12 cellular contexts compared by ENCODE assay signal in genomic region chr2:240986787-240987411, GRCh38. TPM values are rescaled to one million over a fixed set of nuclear protein-coding genes. Genes with fewer than 3 reads are reported as not detected.
DNase-seq lines count a peak whose midpoint lies in the region; ATAC-seq and TF ChIP-seq lines count a peak whose summit lies in the region.
"Had no signal": no experiment of that assay in that cellular context is flagged by ENCODE, and none has a peak within 500 bp of the region (broad histone marks: within the 10 kb centered on the region; RNA-seq: fewer than 3 reads in every experiment).

No MANE protein-coding gene starts in this region.

- intact Hi-C loops in natural killer cell (cut with micrococcal nuclease), result no loop called here
- intact Hi-C loops in body of pancreas (cut with DNase I), result no loop called here
- intact Hi-C loops in left lung (cut with DNase I), result no loop called here
- intact Hi-C loops in vagina (cut with DNase I), result loop anchor here (1.0 kb wide), 1 partner anchor 27 kb away; no protein-coding TSS in a partner anchor

- TF ChIP-seq POLR2A in body of pancreas (IDR thresholded peaks at IDR 0.05) (no peak), vagina (IDR thresholded peaks at IDR 0.05) (no peak)

- H3K27ac Mint-ChIP-seq in natural killer cell treated with Interleukin-12 subunit alpha and Interleukin-12 subunit beta and Interleukin-15 and Interleukin-18, amount 100 ng/mL, for 72 hours, result no peak overlapping the region
- H3K27ac Mint-ChIP-seq in natural killer cell, result no peak overlapping the region
- H3K27ac Mint-ChIP-seq in stimulated activated naive CD8-positive, alpha-beta T cell treated with anti-CD3 and anti-CD28 coated beads, Interleukin-15, amount 100 ng/mL, for 72 hours, result no peak overlapping the region
- H3K27ac Mint-ChIP-seq: CD4-positive, alpha-beta T cell had no signal

- H3K27ac ChIP-seq in body of pancreas (peak overlapping the region in 3 of 4 donors; percentile 55 to 74 (median 72)), left lung (no peak overlapping the region), vagina (peak overlapping the region; percentile 76)

- TF ChIP-seq CTCF in natural killer cell (IDR thresholded peaks at IDR 0.05) (no peak), body of pancreas (IDR thresholded peaks at IDR 0.05) (no peak), left lung (IDR thresholded peaks at IDR 0.05) (no peak), vagina (IDR thresholded peaks at IDR 0.05) (no peak)

- H3K27me3 Mint-ChIP-seq in natural killer cell treated with Interleukin-12 subunit alpha and Interleukin-12 subunit beta and Interleukin-15 and Interleukin-18, amount 100 ng/mL, for 72 hours, result no peaks in the 10 kb centered on the region
- H3K27me3 Mint-ChIP-seq in natural killer cell (ENCODE audit: low read depth in 2 of 2), result peaks cover 0 to 7% of the 10 kb centered on the region in 2 donors
- peaks cover 6% of the 10 kb centered on the region for H3K27me3 Mint-ChIP-seq in stimulated activated naive CD8-positive, alpha-beta T cell treated with anti-CD3 and anti-CD28 coated beads, Interleukin-15, amount 100 ng/mL, for 72 hours
- H3K27me3 Mint-ChIP-seq: CD4-positive, alpha-beta T cell had no signal

- peak; percentile 28 for DNase-seq in natural killer cell treated with Interleukin-12 subunit alpha and Interleukin-12 subunit beta and Interleukin-15 and Interleukin-18, amount 100 ng/mL, for 72 hours (ENCODE audit: low spot score)
- no peak for DNase-seq in natural killer cell
- peak; percentile 29 to 57 (median 55) for DNase-seq in body of pancreas
- peak; percentile 30 to 79 for DNase-seq in left lung
- no peak for DNase-seq in vagina (ENCODE audit: extremely low spot score in 2 of 2)
- DNase-seq in NCI-H2081 treated with DMSO at 0.1 percent for 48 hours (lab: John Stamatoyannopoulos, UW), result no peak
- DNase-seq in stimulated activated naive CD8-positive, alpha-beta T cell treated with anti-CD3 and anti-CD28 coated beads, Interleukin-15, amount 100 ng/mL, for 72 hours, result no peak
- no peak for DNase-seq in stimulated activated naive CD4-positive, alpha-beta T cell treated with Interleukin-2 at 50 U/mL for 16 hours (lab: John Stamatoyannopoulos, UW)
- DNase-seq: activated naive CD4-positive, alpha-beta T cell; GOT3; NCI-H345 had no signal

- H3K9me3 ChIP-seq in body of pancreas (no peaks in the 10 kb centered on the region), left lung (no peaks in the 10 kb centered on the region), vagina (no peaks in the 10 kb centered on the region)

- no peak for ATAC-seq in natural killer cell treated with Interleukin-12 subunit alpha and Interleukin-12 subunit beta and Interleukin-15 and Interleukin-18, amount 100 ng/mL, for 72 hours
- ATAC-seq in natural killer cell, result no peak
- peak; percentile 17 for ATAC-seq in body of pancreas
- no peak for ATAC-seq in left lung
- ATAC-seq in stimulated activated naive CD8-positive, alpha-beta T cell treated with anti-CD3 and anti-CD28 coated beads, Interleukin-15, amount 100 ng/mL, for 72 hours, result no peak

- no peaks in the 10 kb centered on the region for H3K4me1 Mint-ChIP-seq in natural killer cell treated with Interleukin-12 subunit alpha and Interleukin-12 subunit beta and Interleukin-15 and Interleukin-18, amount 100 ng/mL, for 72 hours (ENCODE audit: low read depth in 2 of 2)
- H3K4me1 Mint-ChIP-seq in natural killer cell, result no peaks in the 10 kb centered on the region
- H3K4me1 Mint-ChIP-seq in stimulated activated naive CD8-positive, alpha-beta T cell treated with anti-CD3 and anti-CD28 coated beads, Interleukin-15, amount 100 ng/mL, for 72 hours, result peaks cover 14% of the 10 kb centered on the region

- H3K27me3 ChIP-seq in body of pancreas (no peaks in the 10 kb centered on the region), left lung (peaks cover 0 to 16% of the 10 kb centered on the region in 2 donors), vagina (no peaks in the 10 kb centered on the region)

- no peak overlapping the region for H3K4me3 Mint-ChIP-seq in natural killer cell treated with Interleukin-12 subunit alpha and Interleukin-12 subunit beta and Interleukin-15 and Interleukin-18, amount 100 ng/mL, for 72 hours
- H3K4me3 Mint-ChIP-seq in natural killer cell, result no peak overlapping the region
- H3K4me3 Mint-ChIP-seq in stimulated activated naive CD8-positive, alpha-beta T cell treated with anti-CD3 and anti-CD28 coated beads, Interleukin-15, amount 100 ng/mL, for 72 hours, result no peak overlapping the region
- H3K4me3 Mint-ChIP-seq: CD4-positive, alpha-beta T cell had no signal

- H3K36me3 ChIP-seq in body of pancreas (replicated peaks in 1 of 2; ENCODE audit: insufficient read depth in 1 of 2, low read depth in 2 of 2), result no peaks in the 10 kb centered on the region
- no peaks in the 10 kb centered on the region for H3K36me3 ChIP-seq in left lung
- H3K36me3 ChIP-seq in vagina, result no peaks in the 10 kb centered on the region

- no peak overlapping the region for H3K4me3 ChIP-seq in body of pancreas
- no peak overlapping the region for H3K4me3 ChIP-seq in left lung
- H3K4me3 ChIP-seq in vagina, result no peak overlapping the region

- H3K4me1 ChIP-seq in body of pancreas (peaks cover 38% of the 10 kb centered on the region), left lung (peaks cover 15 to 23% of the 10 kb centered on the region in 2 donors), vagina (peaks cover 54% of the 10 kb centered on the region)

- 29 to 43% methylated on average over 9 to 11 of the region's 11 CpGs for WGBS in body of pancreas, 2 donors

- H3K36me3 Mint-ChIP-seq in natural killer cell treated with Interleukin-12 subunit alpha and Interleukin-12 subunit beta and Interleukin-15 and Interleukin-18, amount 100 ng/mL, for 72 hours, result no peaks in the 10 kb centered on the region
- H3K36me3 Mint-ChIP-seq in natural killer cell, result no peaks in the 10 kb centered on the region

- H3K9me3 Mint-ChIP-seq in natural killer cell treated with Interleukin-12 subunit alpha and Interleukin-12 subunit beta and Interleukin-15 and Interleukin-18, amount 100 ng/mL, for 72 hours, result no peaks in the 10 kb centered on the region
- no peaks in the 10 kb centered on the region for H3K9me3 Mint-ChIP-seq in natural killer cell
- H3K9me3 Mint-ChIP-seq in stimulated activated naive CD8-positive, alpha-beta T cell treated with anti-CD3 and anti-CD28 coated beads, Interleukin-15, amount 100 ng/mL, for 72 hours, result peaks cover 0 to 7% of the 10 kb centered on the region in 2 donors
- H3K9me3 Mint-ChIP-seq: CD4-positive, alpha-beta T cell had no signal

RNA-seq across cellular contexts. Expression of gene SNED1, which starts 11.5 kb away (rescaled TPM):
- total RNA-seq in natural killer cell treated with Interleukin-12 subunit alpha and Interleukin-12 subunit beta and Interleukin-15 and Interleukin-18, amount 100 ng/mL, for 72 hours, result under 1 TPM in 1 of 2 donors, not detected in 1; 0.14 TPM
- total RNA-seq in natural killer cell (1 to 10 TPM in 2 of 3 donors, under 1 TPM in 1; 0.97 to 4.9 (median 2.5) TPM), body of pancreas (10 to 100 TPM; 13.5 to 33.0 TPM), left lung (10 to 100 TPM; 36.4 to 48.2 TPM), vagina (55.5 TPM)

Comparison
In these comparisons a context has a peak if more than half of its experiments do, and no peak if none do; other contexts are left out.
1. DNase-seq: peak in natural killer cell treated with Interleukin-12 subunit alpha and Interleukin-12 subunit beta and Interleukin-15 and Interleukin-18, amount 100 ng/mL, for 72 hours (single experiment), body of pancreas (4 of 4) and left lung (2 of 2); none in natural killer cell (single experiment), vagina (0 of 2), NCI-H2081 treated with DMSO at 0.1 percent for 48 hours (single experiment), stimulated activated naive CD8-positive, alpha-beta T cell treated with anti-CD3 and anti-CD28 coated beads, Interleukin-15, amount 100 ng/mL, for 72 hours (0 of 2) and stimulated activated naive CD4-positive, alpha-beta T cell treated with Interleukin-2 at 50 U/mL for 16 hours (single experiment).
2. H3K27ac ChIP-seq: peak in body of pancreas (3 of 4) and vagina (single experiment); none in left lung (0 of 2).